In genomic region chr1:186418503-186418902, GRCh38 we compare ENCODE assay signal across 20 cellular contexts. TPM values are rescaled to one million over a fixed set of nuclear protein-coding genes. Genes with fewer than 3 reads are reported as not detected.
DNase-seq lines count a peak whose midpoint lies in the region; ATAC-seq and TF ChIP-seq lines count a peak whose summit lies in the region.
"Had no signal": no experiment of that assay in that cellular context is flagged by ENCODE, and none has a peak within 500 bp of the region (broad histone marks: within the 10 kb centered on the region; RNA-seq: fewer than 3 reads in every experiment).

No MANE protein-coding gene starts in this region.

- H3K27ac Mint-ChIP-seq in activated CD4-positive, alpha-beta T cell treated with anti-CD3 and anti-CD28 coated beads, Interleukin-2, amount 10 ng/mL, durations not matched to agents 24 days and 14 days, result peak overlapping the region; percentile 71
- peak overlapping the region; percentile 69 for H3K27ac Mint-ChIP-seq in nephron progenitor cell
- H3K27ac Mint-ChIP-seq: CD4-positive, CD25-positive, alpha-beta regulatory T cell; GM23338 had no signal

- peaks cover 28% of the 10 kb centered on the region for H3K36me3 Mint-ChIP-seq in activated CD4-positive, alpha-beta T cell treated with anti-CD3 and anti-CD28 coated beads, Interleukin-2, amount 10 ng/mL, durations not matched to agents 24 days and 14 days (ENCODE audit: low read depth)
- H3K36me3 Mint-ChIP-seq in nephron progenitor cell (ENCODE audit: low read depth), result peaks cover 47% of the 10 kb centered on the region

- H3K4me1 Mint-ChIP-seq in activated CD4-positive, alpha-beta T cell treated with anti-CD3 and anti-CD28 coated beads, Interleukin-2, amount 10 ng/mL, durations not matched to agents 24 days and 14 days, result peaks cover 21% of the 10 kb centered on the region
- no peaks in the 10 kb centered on the region for H3K4me1 Mint-ChIP-seq in nephron progenitor cell
- H3K4me1 Mint-ChIP-seq: GM23338 had no signal

- H3K9me3 Mint-ChIP-seq in activated CD4-positive, alpha-beta T cell treated with anti-CD3 and anti-CD28 coated beads, Interleukin-2, amount 10 ng/mL, durations not matched to agents 24 days and 14 days, result no peaks in the 10 kb centered on the region
- no peaks in the 10 kb centered on the region for H3K9me3 Mint-ChIP-seq in nephron progenitor cell
- H3K9me3 Mint-ChIP-seq: CD4-positive, CD25-positive, alpha-beta regulatory T cell; GM23338 had no signal

- intact Hi-C loops in activated CD4-positive, alpha-beta T cell treated with anti-CD3 and anti-CD28 coated beads, Interleukin-2, amount 10 ng/mL, durations not matched to agents 24 days and 14 days (cut with micrococcal nuclease), result no loop called here

- TF ChIP-seq CTCF in nephron progenitor cell (IDR thresholded peaks at IDR 0.05), result no peak

- no peak for ATAC-seq in HG02885 (IDR thresholded peaks at IDR 0.05; ENCODE audit: poor library complexity, unreplicated experiment)
- ATAC-seq: GM23338 had no signal

- no peak for DNase-seq in activated CD4-positive, alpha-beta T cell treated with anti-CD3 and anti-CD28 coated beads, Interleukin-2, amount 10 ng/mL, durations not matched to agents 24 days and 14 days
- no peak for DNase-seq in activated CD4-positive, alpha-beta T cell treated with anti-CD3 and anti-CD28 coated beads, Interleukin-2, amount 50 U/mL, for 48 hours
- peak; percentile 55 for DNase-seq in NCI-H345 treated with DMSO at 0.1 percent for 48 hours (lab: John Stamatoyannopoulos, UW; ENCODE audit: unreplicated experiment)
- peak; percentile 2 for DNase-seq in astrocyte of the hippocampus (ENCODE audit: low read depth, low spot score)
- DNase-seq in nephron progenitor cell, result no peak
- DNase-seq in NAMALWA (ENCODE audit: low spot score), result no peak
- DNase-seq in cortex of kidney (lab: John Stamatoyannopoulos, UW), result no peak
- DNase-seq: Calu3; CD4-positive, CD25-positive, alpha-beta regulatory T cell; KBM-7; NCI-H1105; NCI-H187; NCI-H2171 treated with DMSO at 0.1 percent for 48 hours; NCI-H524 treated with DMSO at 0.1 percent for 48 hours; PC-9; SK-N-SH had no signal

- no peak overlapping the region for H3K4me3 Mint-ChIP-seq in activated CD4-positive, alpha-beta T cell treated with anti-CD3 and anti-CD28 coated beads, Interleukin-2, amount 10 ng/mL, durations not matched to agents 24 days and 14 days
- H3K4me3 Mint-ChIP-seq in nephron progenitor cell, result no peak overlapping the region
- H3K4me3 Mint-ChIP-seq: CD4-positive, CD25-positive, alpha-beta regulatory T cell; GM23338 had no signal

- H3K27me3 Mint-ChIP-seq in activated CD4-positive, alpha-beta T cell treated with anti-CD3 and anti-CD28 coated beads, Interleukin-2, amount 10 ng/mL, durations not matched to agents 24 days and 14 days, result no peaks in the 10 kb centered on the region
- H3K27me3 Mint-ChIP-seq in nephron progenitor cell (ENCODE audit: low read depth, poor library complexity), result no peaks in the 10 kb centered on the region
- H3K27me3 Mint-ChIP-seq: CD4-positive, CD25-positive, alpha-beta regulatory T cell had no signal

RNA-seq across cellular contexts. Expression of gene PDC, which starts 42.4 kb away (rescaled TPM):
- total RNA-seq in activated CD4-positive, alpha-beta T cell treated with anti-CD3 and anti-CD28 coated beads, Interleukin-2, amount 10 ng/mL, durations not matched to agents 24 days and 14 days, result not detected in 2 replicates
- total RNA-seq: A673; Calu3; CD4-positive, CD25-positive, alpha-beta regulatory T cell; GM23338; M059J; PC-9 had no signal

RNA-seq across cellular contexts. Expression of gene ODR4, which starts 42.9 kb away (rescaled TPM):
- total RNA-seq in activated CD4-positive, alpha-beta T cell treated with anti-CD3 and anti-CD28 coated beads, Interleukin-2, amount 10 ng/mL, durations not matched to agents 24 days and 14 days, result 15.6 and 20.0 TPM in 2 replicates

RNA-seq across cellular contexts. Expression of gene TPR, which starts 43.5 kb away (rescaled TPM):
- total RNA-seq in activated CD4-positive, alpha-beta T cell treated with anti-CD3 and anti-CD28 coated beads, Interleukin-2, amount 10 ng/mL, durations not matched to agents 24 days and 14 days, result 174 and 185 TPM in 2 replicates

Comparison
In these comparisons a context has a peak if more than half of its experiments do, and no peak if none do; other contexts are left out.
1. DNase-seq: peak in NCI-H345 treated with DMSO at 0.1 percent for 48 hours (single experiment) and astrocyte of the hippocampus (single experiment); none in activated CD4-positive, alpha-beta T cell treated with anti-CD3 and anti-CD28 coated beads, Interleukin-2, amount 10 ng/mL, durations not matched to agents 24 days and 14 days (single experiment), activated CD4-positive, alpha-beta T cell treated with anti-CD3 and anti-CD28 coated beads, Interleukin-2, amount 50 U/mL, for 48 hours (0 of 2), nephron progenitor cell (single experiment), NAMALWA (single experiment) and cortex of kidney (single experiment).